Comparison of ENCODE assay signal across 13 cellular contexts in the genomic region with DNA sequence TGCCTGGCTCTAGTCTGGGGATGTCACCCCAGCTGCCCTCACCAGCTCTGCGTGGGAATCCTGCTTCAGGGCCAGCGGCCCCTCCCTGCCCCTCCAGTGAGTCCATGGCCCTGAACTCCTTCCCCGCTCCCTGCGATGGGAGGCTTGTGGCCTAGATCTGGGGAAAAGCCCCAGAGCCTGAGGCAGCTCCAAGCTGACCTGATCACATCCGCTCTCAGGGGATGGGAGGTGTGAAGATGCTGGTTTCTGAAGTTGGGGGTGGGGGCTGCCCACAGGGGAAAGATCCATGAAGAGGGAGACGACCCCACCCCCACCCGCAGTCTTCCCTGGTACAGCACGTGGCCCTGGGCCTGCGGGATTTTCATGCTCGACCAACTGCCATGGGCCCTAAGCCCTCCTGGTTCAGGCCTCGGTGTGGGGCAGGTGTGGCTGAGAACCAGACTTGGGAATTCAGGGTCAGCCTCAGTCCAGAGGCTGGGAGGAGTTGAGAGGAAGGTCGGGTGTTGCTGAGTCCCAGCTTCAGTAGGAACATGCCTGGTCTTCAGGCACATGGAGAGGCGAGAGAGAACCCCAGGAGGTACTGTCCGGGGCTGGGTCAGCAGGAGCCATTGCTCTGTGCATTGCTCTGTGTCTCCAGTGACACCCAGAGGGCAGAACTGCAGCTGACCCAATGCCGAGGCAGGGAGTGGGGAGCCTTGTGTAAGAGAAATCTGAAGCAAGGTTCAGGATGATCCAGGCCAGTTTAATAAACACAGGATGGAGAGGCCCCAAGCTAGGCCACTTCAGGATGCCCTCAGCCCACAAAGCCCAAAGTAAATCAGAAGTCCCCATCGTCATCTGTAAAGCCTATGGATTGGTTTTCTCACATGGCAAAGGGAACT.
DNase-seq lines count a peak whose midpoint lies in the region; ATAC-seq and TF ChIP-seq lines count a peak whose summit lies in the region.
"Had no signal": no experiment of that assay in that cellular context is flagged by ENCODE, and none has a peak within 500 bp of the region (broad histone marks: within the 10 kb centered on the region; RNA-seq: fewer than 3 reads in every experiment).

No MANE protein-coding gene starts in this region.

- no peaks in the 10 kb centered on the region for H3K9me3 ChIP-seq in mucosa of descending colon
- no peaks in the 10 kb centered on the region for H3K9me3 ChIP-seq in T-helper 17 cell (ENCODE audit: control insufficient read depth, low read length, poor library complexity, severe bottlenecking)
- H3K9me3 ChIP-seq: SJCRH30 had no signal

- peak overlapping the region; percentile 90 to 96 for H3K27ac ChIP-seq in coronary artery
- H3K27ac ChIP-seq: SJCRH30 had no signal

- peaks cover 24% of the 10 kb centered on the region for H3K4me1 Mint-ChIP-seq in HFFc6 (ENCODE audit: low read depth)
- H3K4me1 Mint-ChIP-seq in T-helper 17 cell, result peaks cover 3% of the 10 kb centered on the region

- no peak overlapping the region; the same call in 1 of the 2 replicates for H3K27ac Mint-ChIP-seq in HFFc6
- H3K27ac Mint-ChIP-seq in T-helper 17 cell, result no peak overlapping the region

- no peaks in the 10 kb centered on the region for H3K4me1 ChIP-seq in mucosa of descending colon (ENCODE audit: low read depth)
- H3K4me1 ChIP-seq: SJCRH30 had no signal

- intact Hi-C loops in mucosa of descending colon (cut with DNase I, micrococcal nuclease), result no loop called here

- DNase-seq in AG20443 (ENCODE audit: low spot score), result peak; percentile 57
- peak; percentile 22 for DNase-seq in HFFc6
- DNase-seq in coronary artery (ENCODE audit: low spot score), result no peak
- no peak for DNase-seq in mucosa of descending colon
- no peak for DNase-seq in T-helper 17 cell
- no peak for DNase-seq in NCI-H774 (lab: John Stamatoyannopoulos, UW)
- DNase-seq in NCI-H345 (lab: John Stamatoyannopoulos, UW), result no peak
- DNase-seq: activated T-cell treated with anti-CD3 and anti-CD28 coated beads, Interleukin-2, amount 50 U/mL, for 4 hours; DMS 273 treated with DMSO at 0.1 percent for 48 hours; NCI-H1105; stimulated activated CD4-positive, alpha-beta T cell treated with anti-CD3 and anti-CD28 coated beads, Interleukin-4, amount 100 ng/mL, for 4 hours had no signal

- H3K36me3 Mint-ChIP-seq in HFFc6 (ENCODE audit: low read depth) (no peaks in the 10 kb centered on the region), T-helper 17 cell (ENCODE audit: low read depth) (peaks cover 2% of the 10 kb centered on the region)

- no peaks in the 10 kb centered on the region for H3K9me3 Mint-ChIP-seq in HFFc6
- H3K9me3 Mint-ChIP-seq: activated T-cell treated with anti-CD3 and anti-CD28 coated beads, Interleukin-2, amount 50 U/mL, for 4 hours had no signal

- TF ChIP-seq CTCF in HFFc6 (IDR thresholded peaks at IDR 0.05) (peak; percentile 62), coronary artery (IDR thresholded peaks at IDR 0.05) (no peak), mucosa of descending colon (IDR thresholded peaks at IDR 0.05) (no peak)

- H3K27me3 Mint-ChIP-seq in HFFc6 (ENCODE audit: insufficient read depth) (peaks cover 11% of the 10 kb centered on the region; the same call in 1 of the 2 replicates), T-helper 17 cell (peaks cover 19% of the 10 kb centered on the region)

- no peaks in the 10 kb centered on the region for H3K36me3 ChIP-seq in mucosa of descending colon (ENCODE audit: low read depth)
- H3K36me3 ChIP-seq: SJCRH30 had no signal

- H3K4me3 ChIP-seq in coronary artery (no peak overlapping the region), mucosa of descending colon (no peak overlapping the region)
- H3K4me3 ChIP-seq: SJCRH30 had no signal

- H3K4me3 Mint-ChIP-seq in HFFc6 (no peak overlapping the region), T-helper 17 cell (no peak overlapping the region)
- H3K4me3 Mint-ChIP-seq: activated T-cell treated with anti-CD3 and anti-CD28 coated beads, Interleukin-2, amount 50 U/mL, for 4 hours had no signal

- ATAC-seq in mucosa of descending colon (peak; percentile 23), T-helper 17 cell (no peak), HG02571 (IDR thresholded peaks at IDR 0.05; ENCODE audit: unreplicated experiment) (no peak)

Comparison
In these comparisons a context has a peak if more than half of its experiments do, and no peak if none do; other contexts are left out.
1. DNase-seq: peak in AG20443 (single experiment) and HFFc6 (single experiment); none in coronary artery (single experiment), mucosa of descending colon (0 of 3), T-helper 17 cell (0 of 3), NCI-H774 (single experiment) and NCI-H345 (single experiment).